Comparison of ENCODE assay signal across 9 cellular contexts in genomic region chr2:26720322-26721166, GRCh38. TPM values are rescaled to one million over a fixed set of nuclear protein-coding genes. Genes with fewer than 3 reads are reported as not detected.
DNase-seq lines count a peak whose midpoint lies in the region; ATAC-seq, FAIRE-seq and TF ChIP-seq lines count a peak whose summit lies in the region.
"Had no signal": no experiment of that assay in that cellular context is flagged by ENCODE, and none has a peak within 500 bp of the region (broad histone marks: within the 10 kb centered on the region; RNA-seq: fewer than 3 reads in every experiment).

No MANE protein-coding gene starts in this region.

- H3K27me3 ChIP-seq in H9 (ENCODE audit: insufficient read depth, low read length) (no peaks in the 10 kb centered on the region), GM12878 (replicated peaks in 1 of 2; ENCODE audit: control insufficient read depth in 2 of 2, insufficient read depth in 2 of 2, low read length in 1 of 2) (no peaks in the 10 kb centered on the region)

- no peak overlapping the region for H3K4me2 ChIP-seq in H9 (ENCODE audit: insufficient read depth, insufficient read length, low read length)
- H3K4me2 ChIP-seq in GM12878 (ENCODE audit: control insufficient read depth, insufficient read depth), result no peak overlapping the region

- peak overlapping the region in 1 of 3 experiments; percentile 84; a peak in 1 of 7 replicates for H3K27ac Mint-ChIP-seq in H9

- no peaks in the 10 kb centered on the region for H3K36me3 ChIP-seq in GM12878 (ENCODE audit: control insufficient read depth in 2 of 2, insufficient read depth in 2 of 2, low read length in 1 of 2)

- no peak overlapping the region for H3T11ph ChIP-seq in H9 (ENCODE audit: low read length)

- H2BK15ac ChIP-seq in H9 (ENCODE audit: low read depth, low read length), result no peak overlapping the region

- H3K9me3 Mint-ChIP-seq in H9, result no peaks in the 10 kb centered on the region

- H3K27me3 Mint-ChIP-seq in H9 (ENCODE audit: low read depth), result peaks cover 3% of the 10 kb centered on the region; the same call in 1 of the 2 replicates

- CTCF ChIA-PET in GM12878 (lab: Yijun Ruan, JAX), result interaction anchor here (1.4 kb wide), 1 partner anchor 118 kb away, joined by 3 read pairs; no protein-coding TSS in a partner anchor
- CTCF ChIA-PET in GM10248 (lab: Yijun Ruan, JAX), result interaction anchor here (1.4 to 1.6 kb wide), 2 partner anchors 8 to 24 kb away, joined by 3 to 6 read pairs; no protein-coding TSS in a partner anchor

- H3K4me3 ChIP-seq in GM12878, result no peak overlapping the region

- DNase-seq in H9, result no peak
- DNase-seq in GM12878 (ENCODE audit: low read depth, low spot score), result no peak
- DNase-seq in islet precursor cell, result peak; percentile 67
- DNase-seq in substantia nigra (lab: John Stamatoyannopoulos, UW), result peak in 26 of 49 donors; percentile 2 to 71 (median 32)
- no peak for DNase-seq in GM10248 (ENCODE audit: extremely low spot score)
- no peak for DNase-seq in CD1c-positive myeloid dendritic cell (ENCODE audit: extremely low spot score)

- H3K79me1 ChIP-seq in H9 (ENCODE audit: insufficient read depth, low read depth, low read length, poor library complexity, severe bottlenecking), result no peaks in the 10 kb centered on the region

- H4K20me1 ChIP-seq in H9 (ENCODE audit: control insufficient read depth, insufficient read depth, insufficient read length), result no peaks in the 10 kb centered on the region
- H4K20me1 ChIP-seq in GM12878 (ENCODE audit: control insufficient read depth, insufficient read depth), result no peaks in the 10 kb centered on the region

- no peak overlapping the region for H2BK12ac ChIP-seq in H9 (ENCODE audit: insufficient read length, low read depth, low read length)

- H2BK120ac ChIP-seq in H9 (ENCODE audit: low read depth, low read length, poor library complexity, severe bottlenecking), result no peak overlapping the region

- SMC1A ChIA-PET in GM12878 (lab: Charles Lee; ENCODE audit: uncharacterized antibody, unreplicated experiment), result interaction anchor here (0.6 to 2.0 kb wide), 3 partner anchors 12 to 930 kb away, joined by 3 to 4 read pairs (median 3); no protein-coding TSS in a partner anchor

- in situ Hi-C loops in GM12878 (cut with MboI), result no loop called here

- no peak for TF ChIP-seq RAD21 in GM12878 (IDR thresholded peaks at IDR 0.05; ENCODE audit: insufficient read depth, low read depth, low read length)

- no peak overlapping the region for H2AK5ac ChIP-seq in H9 (ENCODE audit: insufficient read length, low read length)

- H3K23me2 ChIP-seq in H9 (ENCODE audit: insufficient read length, low read depth, low read length, poor library complexity, severe bottlenecking), result no peaks in the 10 kb centered on the region

- H2BK5ac ChIP-seq in H9 (ENCODE audit: insufficient read length, low read length), result no peak overlapping the region

- no TSS peak for BruUV-seq in GM12878 (replicated peaks; lab: Mats Ljungman, UMichigan)

- no peak overlapping the region for H2BK20ac ChIP-seq in H9 (ENCODE audit: low read depth, low read length, poor library complexity, severe bottlenecking)

- intact Hi-C loops in GM12878 (cut with micrococcal nuclease; ENCODE audit: unreplicated experiment), result no loop called here

- FAIRE-seq in GM12878 (lab: Jason Lieb, UNC), result no peak
- FAIRE-seq: bronchial epithelial cell had no signal

- H3K4ac ChIP-seq in H9 (ENCODE audit: low read depth, low read length), result no peak overlapping the region

- TF ChIP-seq EP300 in GM12878 (IDR thresholded peaks at IDR 0.05; ENCODE audit: borderline replicate concordance in 1 of 2, control insufficient read depth in 1 of 2, low read depth in 2 of 2, low read length in 2 of 2), result no peak

- no peaks in the 10 kb centered on the region for H3K36me3 Mint-ChIP-seq in H9 (ENCODE audit: insufficient read depth in 1 of 3, low read depth in 3 of 3)

- no CpG with 5 or more reads among the region's 7 CpGs for WGBS in H9 (ENCODE audit: extremely low coverage, insufficient read length, low lambda C conversion rate)
- 24% methylated on average over 7 of the region's 7 CpGs for WGBS in GM12878 (ENCODE audit: insufficient coverage, insufficient replicate concordance, low lambda C conversion rate, missing lambda C conversion rate)

- ATAC-seq in GM12878, result peak; percentile 76
- ATAC-seq in HG03175 (IDR thresholded peaks at IDR 0.05; ENCODE audit: unreplicated experiment), result no peak
- no peak for ATAC-seq in HG03159 (IDR thresholded peaks at IDR 0.05; ENCODE audit: unreplicated experiment)

- POLR2A ChIA-PET in GM12878 (lab: Charles Lee) (interaction anchor here (0.6 to 1.0 kb wide), 2 partner anchors 10 to 431 kb away, joined by 3 read pairs; no protein-coding TSS in a partner anchor), GM10248 (lab: Yijun Ruan, JAX) (no interaction called here)

- RAD21 ChIA-PET in GM12878 (lab: Charles Lee; ENCODE audit: unreplicated experiment), result interaction anchor here (1.1 kb wide), 1 partner anchor 25 kb away, joined by 3 read pairs; no protein-coding TSS in a partner anchor

- H2AFZ ChIP-seq in H9 (ENCODE audit: low read length) (no peak overlapping the region), GM12878 (ENCODE audit: control insufficient read depth, low read depth, low read length) (no peak overlapping the region)

- peaks cover 4% of the 10 kb centered on the region; the same call in 1 of the 2 replicates for H3K4me1 ChIP-seq in H9 (ENCODE audit: insufficient read depth, low read length)
- H3K4me1 ChIP-seq in GM12878 (ENCODE audit: control insufficient read depth, insufficient read depth, low read length), result no peaks in the 10 kb centered on the region

- no peak overlapping the region for H3K23ac ChIP-seq in H9 (ENCODE audit: insufficient read length, low read depth, low read length)

- H3K27ac ChIP-seq in H9 (ENCODE audit: insufficient read length, low read depth, low read length) (no peak overlapping the region), GM12878 (ENCODE audit: control insufficient read depth, insufficient read depth) (no peak overlapping the region), substantia nigra (ENCODE audit: low read depth, low read length, poor library complexity, severe bottlenecking) (no peak overlapping the region)

- no peaks in the 10 kb centered on the region for H3K79me2 ChIP-seq in H9 (ENCODE audit: insufficient read depth, low read length)
- H3K79me2 ChIP-seq in GM12878 (ENCODE audit: control insufficient read depth, insufficient read depth, low read length), result no peaks in the 10 kb centered on the region

- no peak for TF ChIP-seq POLR2A in GM12878 (IDR thresholded peaks at IDR 0.05; ENCODE audit: low read depth, low read length)

- H3K9me3 ChIP-seq in H9 (ENCODE audit: control insufficient read depth, low read depth, low read length), result no peaks in the 10 kb centered on the region
- no peaks in the 10 kb centered on the region for H3K9me3 ChIP-seq in GM12878 (replicated peaks; ENCODE audit: control insufficient read depth, insufficient read depth, low read length)

- no peak overlapping the region for H4K91ac ChIP-seq in H9 (ENCODE audit: insufficient read length, low read depth, low read length)

- TF ChIP-seq CTCF in H9 (conservative IDR thresholded peaks at IDR 0.05) (no peak), GM12878 (IDR thresholded peaks at IDR 0.05 in 2 of 3, conservative IDR thresholded peaks at IDR 0.05 in 1 of 3; ENCODE audit: control insufficient read depth in 2 of 3, extremely low read depth in 1 of 3, insufficient read depth in 1 of 3, low read depth in 3 of 3, low read length in 3 of 3) (no peak), GM10248 (IDR thresholded peaks at IDR 0.05; ENCODE audit: control extremely low read depth, extremely low read depth, low read depth, missing control alignments) (no peak)

- H3K14ac ChIP-seq in H9 (ENCODE audit: insufficient read depth, low read length), result no peak overlapping the region

- H4K5ac ChIP-seq in H9 (ENCODE audit: insufficient read length, low read depth, low read length), result no peak overlapping the region

- H3K9ac ChIP-seq in H9 (ENCODE audit: extremely low read depth, insufficient read length, low read length), result no peak overlapping the region
- H3K9ac ChIP-seq in GM12878 (ENCODE audit: control insufficient read depth, insufficient read depth, low read length), result no peak overlapping the region

- no peak overlapping the region for H3K56ac ChIP-seq in H9 (ENCODE audit: insufficient read length, low read depth, low read length)

- peak overlapping the region; percentile 36 for H3K18ac ChIP-seq in H9 (ENCODE audit: insufficient read length, low read depth, low read length)

- H3K4me1 Mint-ChIP-seq in H9, result peaks cover 13 to 18% of the 10 kb centered on the region in 2 experiments

- H3K4me3 Mint-ChIP-seq in H9, result no peak overlapping the region

- H4K8ac ChIP-seq in H9 (replicated peaks; ENCODE audit: insufficient read length, low read depth, low read length), result no peak overlapping the region

RNA-seq across cellular contexts. Expression of gene KCNK3, which starts 28.0 kb away (rescaled TPM):
- total RNA-seq in H9 (2021) (0.09 TPM in 1 of 2 replicates, not detected in the other), GM12878 (2014; rRNA removed) (not detected in 2 replicates), GM12878 (2014; rRNA removed; fragmentation: Illumina TruSeq; extraction: Trizol) (not detected in 2 replicates), GM12878 (2021) (0.11 and 0.13 TPM in 2 replicates)
- not detected in 2 replicates for total RNA-seq in GM12878 (2013; cell fraction: nucleolus; rRNA removed)
- polyA plus RNA-seq in GM12878 (2011; ENCODE audit: low read depth), result not detected
- polyA plus RNA-seq in GM12878 (2011; rRNA removed) (not detected in 2 replicates), GM12878 (2014; fragmentation: Illumina TruSeq; extraction: Trizol) (not detected in 2 replicates), GM12878 (2014; fragmentation: Nextera tagmentation; extraction: Ambion mirVana) (not detected), GM12878 (2014; rRNA removed) (not detected in 2 replicates), GM12878 (2016; fragmentation: Nextera tagmentation; extraction: Ambion mirVana) (not detected)
- polyA plus RNA-seq in GM12878 (2011; cell fraction: cytosol; rRNA removed), result not detected in 2 replicates
- not detected in 2 replicates for polyA plus RNA-seq in GM12878 (2011; cell fraction: nucleus; rRNA removed)
- not detected in 2 replicates for polyA plus RNA-seq in GM12878 (2012)
- not detected in 2 replicates for polyA minus RNA-seq in GM12878 (2011; rRNA and poly(A)+ RNA removed)
- 0.21 and 0.27 TPM in 2 replicates for polyA minus RNA-seq in GM12878 (2011; cell fraction: cytosol; rRNA and poly(A)+ RNA removed)
- not detected in 2 replicates for polyA minus RNA-seq in GM12878 (2011; cell fraction: nucleus; rRNA and poly(A)+ RNA removed)
- total RNA-seq: bronchial epithelial cell had no signal

RNA-seq across cellular contexts. Expression of gene SLC35F6, which starts 43.5 kb away (rescaled TPM):
- total RNA-seq in H9 (2021), result 15.7 and 16.0 TPM in 2 replicates
- total RNA-seq in GM12878 (2013; cell fraction: nucleolus; rRNA removed), result 17.9 and 18.7 TPM in 2 replicates
- total RNA-seq in GM12878 (2014; rRNA removed), result 9.8 and 10.5 TPM in 2 replicates
- total RNA-seq in GM12878 (2014; rRNA removed; fragmentation: Illumina TruSeq; extraction: Trizol), result 6.0 and 6.1 TPM in 2 replicates
- 9.8 and 10.1 TPM in 2 replicates for total RNA-seq in GM12878 (2021)
- polyA plus RNA-seq in GM12878 (2011; ENCODE audit: low read depth), result 3.0 TPM
- polyA plus RNA-seq in GM12878 (2011; rRNA removed), result 2.8 and 5.3 TPM in 2 replicates
- polyA plus RNA-seq in GM12878 (2011; cell fraction: cytosol; rRNA removed), result 7.4 and 8.6 TPM in 2 replicates
- 3.5 and 4.8 TPM in 2 replicates for polyA plus RNA-seq in GM12878 (2011; cell fraction: nucleus; rRNA removed)
- polyA plus RNA-seq in GM12878 (2012), result 3.2 and 4.7 TPM in 2 replicates
- polyA plus RNA-seq in GM12878 (2014; fragmentation: Illumina TruSeq; extraction: Trizol), result 3.4 and 6.0 TPM in 2 replicates
- polyA plus RNA-seq in GM12878 (2014; fragmentation: Nextera tagmentation; extraction: Ambion mirVana), result 1 to 10 TPM; 4.0 to 9.6 TPM
- polyA plus RNA-seq in GM12878 (2014; rRNA removed), result 7.4 and 7.6 TPM in 2 replicates
- polyA plus RNA-seq in GM12878 (2016; fragmentation: Nextera tagmentation; extraction: Ambion mirVana), result 1 to 10 TPM; 8.6 to 9.3 TPM
- 10.5 and 15.1 TPM in 2 replicates for polyA minus RNA-seq in GM12878 (2011; rRNA and poly(A)+ RNA removed)
- 4.8 and 6.1 TPM in 2 replicates for polyA minus RNA-seq in GM12878 (2011; cell fraction: cytosol; rRNA and poly(A)+ RNA removed)
- 5.2 and 10.0 TPM in 2 replicates for polyA minus RNA-seq in GM12878 (2011; cell fraction: nucleus; rRNA and poly(A)+ RNA removed)

Comparison
In these comparisons a context has a peak if more than half of its experiments do, and no peak if none do; other contexts are left out.
1. DNase-seq: peak in islet precursor cell (single experiment) and substantia nigra (26 of 49); none in H9 (single experiment), GM12878 (single experiment), GM10248 (single experiment) and CD1c-positive myeloid dendritic cell (single experiment).